Comparison of ENCODE assay signal across 20 cellular contexts in genomic region chr20:57260065-57260958, GRCh38. TPM values are rescaled to one million over a fixed set of nuclear protein-coding genes. Genes with fewer than 3 reads are reported as not detected.
DNase-seq lines count a peak whose midpoint lies in the region; ATAC-seq and TF ChIP-seq lines count a peak whose summit lies in the region.
"Had no signal": no experiment of that assay in that cellular context is flagged by ENCODE, and none has a peak within 500 bp of the region (broad histone marks: within the 10 kb centered on the region; RNA-seq: fewer than 3 reads in every experiment).

No MANE protein-coding gene starts in this region.

- H3K4me2 ChIP-seq in SU-DHL-6 (ENCODE audit: low read depth, low read length, poor library complexity, severe bottlenecking) = peak overlapping the region; percentile 97

- peaks cover 7% of the 10 kb centered on the region; the same call in 1 of the 2 replicates for H4K20me1 ChIP-seq in SU-DHL-6 (ENCODE audit: low read depth, low read length)

- no peaks in the 10 kb centered on the region for H3K9me2 ChIP-seq in SU-DHL-6 (replicated peaks; ENCODE audit: insufficient read depth, low read length)

- H3K27me3 Mint-ChIP-seq in mesothelial cell of epicardium (ENCODE audit: low read depth) (peaks cover 8% of the 10 kb centered on the region), glutamatergic neuron (ENCODE audit: unreplicated experiment) (no peaks in the 10 kb centered on the region)
- peaks cover 36 to 90% (median 55%) of the 10 kb centered on the region in 5 donors for H3K27me3 Mint-ChIP-seq in naive thymus-derived CD8-positive, alpha-beta T cell

- no peak overlapping the region for H2AFZ ChIP-seq in SU-DHL-6 (ENCODE audit: low read depth, low read length, severe bottlenecking)

- peaks cover 55% of the 10 kb centered on the region for H3F3A ChIP-seq in SU-DHL-6 (ENCODE audit: insufficient read depth)

- no peak for TF ChIP-seq CTCF in SU-DHL-6 (IDR thresholded peaks at IDR 0.05; ENCODE audit: insufficient read depth, low read length, poor library complexity, severe bottlenecking)
- TF ChIP-seq CTCF in mesothelial cell of epicardium (IDR thresholded peaks at IDR 0.05; ENCODE audit: unreplicated experiment) = no peak
- no peak for TF ChIP-seq CTCF in tibial nerve (IDR thresholded peaks at IDR 0.05)
- no peak for TF ChIP-seq CTCF in glutamatergic neuron (IDR thresholded peaks at IDR 0.05; ENCODE audit: partially characterized antibody, unreplicated experiment)

- intact Hi-C loops in left ventricle myocardium superior (cut with micrococcal nuclease) = no loop called here
- intact Hi-C loops in cardiac septum (cut with DNase I) = no loop called here

- H3K4me1 Mint-ChIP-seq in mesothelial cell of epicardium (peaks cover 71% of the 10 kb centered on the region), glutamatergic neuron (ENCODE audit: low read depth, unreplicated experiment) (peaks cover 37% of the 10 kb centered on the region)
- H3K4me1 Mint-ChIP-seq in naive thymus-derived CD8-positive, alpha-beta T cell = peaks cover 0 to 2% (median 0%) of the 10 kb centered on the region in 4 donors
- H3K4me1 Mint-ChIP-seq: activated naive CD4-positive, alpha-beta T cell treated with anti-CD3 and anti-CD28 coated beads, Interleukin-2, amount 50 U/mL, for 24 hours; naive B cell had no signal

- H3K36me3 ChIP-seq in SU-DHL-6 (ENCODE audit: low read length) (0 out of 2 replicates have a peak, but pooled peaks cover 3% of the 10 kb centered on the region), tibial nerve (no peaks in the 10 kb centered on the region)

- H3K36me3 Mint-ChIP-seq in mesothelial cell of epicardium (no peaks in the 10 kb centered on the region), glutamatergic neuron (ENCODE audit: unreplicated experiment) (no peaks in the 10 kb centered on the region)
- peaks cover 0 to 4% (median 0%) of the 10 kb centered on the region in 3 donors for H3K36me3 Mint-ChIP-seq in naive thymus-derived CD8-positive, alpha-beta T cell
- H3K36me3 Mint-ChIP-seq: activated naive CD4-positive, alpha-beta T cell treated with anti-CD3 and anti-CD28 coated beads, Interleukin-2, amount 50 U/mL, for 24 hours; CD4-positive, CD25-positive, alpha-beta regulatory T cell; naive B cell had no signal

- H3K4me3 ChIP-seq in SU-DHL-6 (ENCODE audit: insufficient read depth, low read length, poor library complexity, severe bottlenecking) (peak overlapping the region; percentile 96), tibial nerve (peak overlapping the region in 1 of 4 donors; percentile 16)
- H3K4me3 ChIP-seq: psoas muscle had no signal

- peak overlapping the region; percentile 96 for H3K9ac ChIP-seq in SU-DHL-6 (ENCODE audit: low read length)

- H3K4me1 ChIP-seq in tibial nerve = peaks cover 0 to 71% (median 16%) of the 10 kb centered on the region in 4 donors
- H3K4me1 ChIP-seq: psoas muscle had no signal

- no peak for DNase-seq in left ventricle myocardium superior
- DNase-seq in cardiac septum (ENCODE audit: low spot score) = no peak
- DNase-seq in mesothelial cell of epicardium (ENCODE audit: low spot score in 2 of 2, unreplicated experiment in 2 of 2) = no peak
- DNase-seq in tibial nerve (ENCODE audit: low spot score in 2 of 2) = no peak
- DNase-seq in naive thymus-derived CD8-positive, alpha-beta T cell = no peak
- DNase-seq in kidney glomerular epithelial cell (lab: John Stamatoyannopoulos, UW) = no peak
- DNase-seq in glutamatergic neuron = no peak
- DNase-seq: activated CD4-positive, CD25-positive, alpha-beta regulatory T cell treated with anti-CD3 and anti-CD28 coated beads, Interleukin-2, amount 50 U/mL, for 72 hours; activated CD8-positive, alpha-beta memory T cell treated with anti-CD3 and anti-CD28 coated beads for 24 hours; activated T-cell treated with anti-CD3 and anti-CD28 coated beads, Interleukin-2, amount 50 U/mL, for 72 hours; CD4-positive, CD25-positive, alpha-beta regulatory T cell; endodermal cell; Kasumi-1; naive B cell; NCI-H2107; psoas muscle had no signal

- H3K9me3 Mint-ChIP-seq in mesothelial cell of epicardium (no peaks in the 10 kb centered on the region), glutamatergic neuron (ENCODE audit: unreplicated experiment) (peaks cover 2% of the 10 kb centered on the region)
- H3K9me3 Mint-ChIP-seq in naive thymus-derived CD8-positive, alpha-beta T cell = no peaks in the 10 kb centered on the region
- H3K9me3 Mint-ChIP-seq: activated naive CD4-positive, alpha-beta T cell treated with anti-CD3 and anti-CD28 coated beads, Interleukin-2, amount 50 U/mL, for 24 hours; activated T-cell treated with anti-CD3 and anti-CD28 coated beads, Interleukin-2, amount 50 U/mL, for 72 hours; endodermal cell had no signal

- H3K27me3 ChIP-seq in SU-DHL-6 (ENCODE audit: low read length) (no peaks in the 10 kb centered on the region), tibial nerve (peaks cover 0 to 41% of the 10 kb centered on the region in 2 donors)

- no peak for TF ChIP-seq EP300 in tibial nerve (IDR thresholded peaks at IDR 0.05)

- no peaks in the 10 kb centered on the region for H3K9me3 ChIP-seq in SU-DHL-6 (ENCODE audit: insufficient read depth, low read length)
- H3K9me3 ChIP-seq in tibial nerve = no peaks in the 10 kb centered on the region
- H3K9me3 ChIP-seq: psoas muscle had no signal

- H3K4me3 Mint-ChIP-seq in mesothelial cell of epicardium = peak overlapping the region; percentile 43
- H3K4me3 Mint-ChIP-seq in naive thymus-derived CD8-positive, alpha-beta T cell = no peak overlapping the region
- no peak overlapping the region for H3K4me3 Mint-ChIP-seq in glutamatergic neuron (ENCODE audit: unreplicated experiment)
- H3K4me3 Mint-ChIP-seq: activated naive CD4-positive, alpha-beta T cell treated with anti-CD3 and anti-CD28 coated beads, Interleukin-2, amount 50 U/mL, for 24 hours; activated T-cell treated with anti-CD3 and anti-CD28 coated beads, Interleukin-2, amount 50 U/mL, for 72 hours; CD4-positive, CD25-positive, alpha-beta regulatory T cell; naive B cell had no signal

- peak overlapping the region; percentile 86 for H3K27ac ChIP-seq in SU-DHL-6 (ENCODE audit: low read depth, low read length)
- peak overlapping the region; percentile 20 to 90 (median 64) for H3K27ac ChIP-seq in tibial nerve
- H3K27ac ChIP-seq: psoas muscle had no signal

- POLR2A ChIA-PET in naive thymus-derived CD8-positive, alpha-beta T cell (lab: Charles Lee) = no interaction called here

- ATAC-seq in left ventricle myocardium superior = peak; percentile 29
- no peak for ATAC-seq in naive thymus-derived CD8-positive, alpha-beta T cell
- ATAC-seq: activated T-cell treated with anti-CD3 and anti-CD28 coated beads, Interleukin-2, amount 50 U/mL, for 72 hours; psoas muscle; SK-N-SH treated with all-trans-retinoic acid at 6 μM for 48 hours had no signal

- H3K27ac Mint-ChIP-seq in mesothelial cell of epicardium = peak overlapping the region; percentile 91
- no peak overlapping the region for H3K27ac Mint-ChIP-seq in naive thymus-derived CD8-positive, alpha-beta T cell
- H3K27ac Mint-ChIP-seq in glutamatergic neuron (ENCODE audit: unreplicated experiment) = no peak overlapping the region
- H3K27ac Mint-ChIP-seq: activated naive CD4-positive, alpha-beta T cell treated with anti-CD3 and anti-CD28 coated beads, Interleukin-2, amount 50 U/mL, for 24 hours; activated T-cell treated with anti-CD3 and anti-CD28 coated beads, Interleukin-2, amount 50 U/mL, for 72 hours; CD4-positive, CD25-positive, alpha-beta regulatory T cell; endodermal cell; naive B cell had no signal

- peaks cover 100% of the 10 kb centered on the region for H3K79me2 ChIP-seq in SU-DHL-6 (ENCODE audit: insufficient read depth, low read length)

- TF ChIP-seq POLR2A in tibial nerve (IDR thresholded peaks at IDR 0.05) = no peak

- WGBS in tibial nerve, 2 donors = 34 to 42% methylated on average over 18 of the region's 18 CpGs

RNA-seq across cellular contexts. Expression of gene BMP7, which starts 6.1 kb away (rescaled TPM):
- 32.2 TPM for total RNA-seq in left ventricle myocardium superior
- 2.7 TPM for total RNA-seq in cardiac septum
- total RNA-seq in mesothelial cell of epicardium = 22.2 to 23.8 TPM (median 23.0 TPM) in 3 replicates
- 10 to 100 TPM; 11.7 to 14.2 (median 13.4) TPM for total RNA-seq in tibial nerve
- total RNA-seq in naive thymus-derived CD8-positive, alpha-beta T cell = not detected
- not detected for polyA plus RNA-seq in naive thymus-derived CD8-positive, alpha-beta T cell
- total RNA-seq in glutamatergic neuron (ENCODE audit: unreplicated experiment) = 8.7 TPM
- total RNA-seq: CD4-positive, CD25-positive, alpha-beta regulatory T cell; psoas muscle had no signal
- polyA plus RNA-seq: AG04450; CD4-positive, CD25-positive, alpha-beta regulatory T cell had no signal
